In genomic region chr9:22446950-22447606, GRCh38 we compare ENCODE assay signal across 8 cellular contexts. TPM values are rescaled to one million over a fixed set of nuclear protein-coding genes. Genes with fewer than 3 reads are reported as not detected.
DNase-seq lines count a peak whose midpoint lies in the region; ATAC-seq and TF ChIP-seq lines count a peak whose summit lies in the region.

No MANE protein-coding gene starts in this region.

- H2BK20ac ChIP-seq in H9 (ENCODE audit: low read depth, low read length, poor library complexity, severe bottlenecking) = no peak overlapping the region

- CTCF ChIA-PET in activated CD4-positive, alpha-beta T cell treated with anti-CD3 and anti-CD28 coated beads, Interleukin-2, amount 10 ng/mL, durations not matched to agents 7 days and 5 days (lab: Charles Lee) = no interaction called here

- no peak overlapping the region for H2BK5ac ChIP-seq in H9 (ENCODE audit: insufficient read length, low read length)

- H2AK5ac ChIP-seq in H9 (ENCODE audit: insufficient read length, low read length) = no peak overlapping the region

- H3K23me2 ChIP-seq in H9 (ENCODE audit: insufficient read length, low read depth, low read length, poor library complexity, severe bottlenecking) = peaks cover 11% of the 10 kb centered on the region

- no peak overlapping the region for H4K91ac ChIP-seq in H9 (ENCODE audit: insufficient read length, low read depth, low read length)

- H3K9me3 ChIP-seq in H9 (ENCODE audit: control insufficient read depth, low read depth, low read length) = no peaks in the 10 kb centered on the region
- no peaks in the 10 kb centered on the region for H3K9me3 ChIP-seq in mucosa of descending colon
- H3K9me3 ChIP-seq in stomach = no peaks in the 10 kb centered on the region

- peak; percentile 96 for ATAC-seq in mucosa of descending colon

- H3K4ac ChIP-seq in H9 (ENCODE audit: low read depth, low read length) = no peak overlapping the region

- no peak overlapping the region for H3K56ac ChIP-seq in H9 (ENCODE audit: insufficient read length, low read depth, low read length)

- H3K27ac ChIP-seq in H9 (ENCODE audit: insufficient read length, low read depth, low read length) (no peak overlapping the region), stomach (peak overlapping the region; percentile 89 to 94 (median 92))

- peak overlapping the region; percentile 75 for H3K9ac ChIP-seq in H9 (ENCODE audit: extremely low read depth, insufficient read length, low read length)

- no peak overlapping the region for H2BK12ac ChIP-seq in H9 (ENCODE audit: insufficient read length, low read depth, low read length)

- H3K27ac Mint-ChIP-seq in H9 = no peak overlapping the region
- H3K27ac Mint-ChIP-seq in activated CD4-positive, alpha-beta T cell treated with anti-CD3 and anti-CD28 coated beads, Interleukin-2, amount 10 ng/mL, durations not matched to agents 7 days and 5 days = no peak overlapping the region

- no CpG with 5 or more reads among the region's 70 CpGs for WGBS in H9 (ENCODE audit: extremely low coverage, insufficient read length, low lambda C conversion rate)
- 1 to 2% (median 1%) methylated on average over 17 to 70 of the region's 70 CpGs for WGBS in stomach, 5 donors

- no peak for TF ChIP-seq EP300 in stomach (IDR thresholded peaks at IDR 0.05)

- no peaks in the 10 kb centered on the region for H4K20me1 ChIP-seq in H9 (ENCODE audit: control insufficient read depth, insufficient read depth, insufficient read length)

- no peaks in the 10 kb centered on the region for H3K36me3 ChIP-seq in mucosa of descending colon (ENCODE audit: low read depth)
- H3K36me3 ChIP-seq in stomach = no peaks in the 10 kb centered on the region

- no peaks in the 10 kb centered on the region for H3K9me3 Mint-ChIP-seq in H9
- no peaks in the 10 kb centered on the region for H3K9me3 Mint-ChIP-seq in activated CD4-positive, alpha-beta T cell treated with anti-CD3 and anti-CD28 coated beads, Interleukin-2, amount 10 ng/mL, durations not matched to agents 7 days and 5 days

- TF ChIP-seq CTCF in H9 (conservative IDR thresholded peaks at IDR 0.05) (peak; percentile 44; the same call in 2 of the 3 replicates), mucosa of descending colon (IDR thresholded peaks at IDR 0.05) (no peak), stomach (IDR thresholded peaks at IDR 0.05) (no peak)

- no peaks in the 10 kb centered on the region for H3K27me3 ChIP-seq in H9 (ENCODE audit: insufficient read depth, low read length)
- H3K27me3 ChIP-seq in stomach = peaks cover 0 to 27% (median 15%) of the 10 kb centered on the region in 3 donors

- no peak overlapping the region for H4K5ac ChIP-seq in H9 (ENCODE audit: insufficient read length, low read depth, low read length)

- peak overlapping the region; percentile 79 to 89 for H3K4me3 Mint-ChIP-seq in H9
- no peak overlapping the region for H3K4me3 Mint-ChIP-seq in activated CD4-positive, alpha-beta T cell treated with anti-CD3 and anti-CD28 coated beads, Interleukin-2, amount 10 ng/mL, durations not matched to agents 7 days and 5 days

- TF ChIP-seq POLR2A in erythroblast (IDR thresholded peaks at IDR 0.05; ENCODE audit: low read length) (no peak), stomach (IDR thresholded peaks at IDR 0.05) (no peak)

- peaks cover 0 to 10% (median 0%) of the 10 kb centered on the region in 3 experiments; a peak in 2 of 7 replicates for H3K36me3 Mint-ChIP-seq in H9 (ENCODE audit: insufficient read depth in 1 of 3, low read depth in 3 of 3)
- no peaks in the 10 kb centered on the region for H3K36me3 Mint-ChIP-seq in activated CD4-positive, alpha-beta T cell treated with anti-CD3 and anti-CD28 coated beads, Interleukin-2, amount 10 ng/mL, durations not matched to agents 7 days and 5 days (ENCODE audit: low read depth)

- no peak overlapping the region for H2AFZ ChIP-seq in H9 (ENCODE audit: low read length)

- H3K4me3 ChIP-seq in mucosa of descending colon (peak overlapping the region; percentile 40), stomach (peak overlapping the region; percentile 73 to 76 (median 75))

- H3K4me1 ChIP-seq in H9 (ENCODE audit: insufficient read depth, low read length) = no peaks in the 10 kb centered on the region
- no peaks in the 10 kb centered on the region for H3K4me1 ChIP-seq in mucosa of descending colon (ENCODE audit: low read depth)
- peaks cover 0 to 38% (median 17%) of the 10 kb centered on the region in 4 donors for H3K4me1 ChIP-seq in stomach

- no peak overlapping the region for H3T11ph ChIP-seq in H9 (ENCODE audit: low read length)

- H3K4me2 ChIP-seq in H9 (ENCODE audit: insufficient read depth, insufficient read length, low read length) = peak overlapping the region; percentile 69

- H3K79me1 ChIP-seq in H9 (ENCODE audit: insufficient read depth, low read depth, low read length, poor library complexity, severe bottlenecking) = no peaks in the 10 kb centered on the region

- H3K18ac ChIP-seq in H9 (ENCODE audit: insufficient read length, low read depth, low read length) = peak overlapping the region; percentile 51

- peak; percentile 17 for DNase-seq in DMS53 treated with DMSO at 0.1 percent for 48 hours (lab: John Stamatoyannopoulos, UW; ENCODE audit: unreplicated experiment)
- DNase-seq in H9 = peak; percentile 80
- peak; percentile 64 for DNase-seq in NCI-H146 treated with DMSO at 0.1 percent for 48 hours (lab: John Stamatoyannopoulos, UW; ENCODE audit: unreplicated experiment)
- DNase-seq in activated CD4-positive, alpha-beta T cell treated with anti-CD3 and anti-CD28 coated beads, Interleukin-2, amount 10 ng/mL, durations not matched to agents 7 days and 5 days = peak; percentile 9
- DNase-seq in erythroblast (lab: John Stamatoyannopoulos, UW) = peak; percentile 7 to 26
- peak; percentile 72 to 82 (median 72) for DNase-seq in mucosa of descending colon
- peak; percentile 69 for DNase-seq in stomach
- no peak for DNase-seq in NOMO-1 treated with DMSO at 0.1 percent for 48 hours (lab: John Stamatoyannopoulos, UW; ENCODE audit: unreplicated experiment)

- POLR2A ChIA-PET in activated CD4-positive, alpha-beta T cell treated with anti-CD3 and anti-CD28 coated beads, Interleukin-2, amount 10 ng/mL, durations not matched to agents 7 days and 5 days (lab: Charles Lee) = no interaction called here

- H3K23ac ChIP-seq in H9 (ENCODE audit: insufficient read length, low read depth, low read length) = no peak overlapping the region

- peaks cover 8% of the 10 kb centered on the region for H3K27me3 Mint-ChIP-seq in H9 (ENCODE audit: low read depth)
- H3K27me3 Mint-ChIP-seq in activated CD4-positive, alpha-beta T cell treated with anti-CD3 and anti-CD28 coated beads, Interleukin-2, amount 10 ng/mL, durations not matched to agents 7 days and 5 days = peaks cover 42% of the 10 kb centered on the region

- intact Hi-C loops in mucosa of descending colon (cut with DNase I, micrococcal nuclease) (no loop called here), stomach (cut with DNase I; ENCODE audit: low total_unique reads) (no loop called here)

- H4K8ac ChIP-seq in H9 (replicated peaks; ENCODE audit: insufficient read length, low read depth, low read length) = no peak overlapping the region

- no peak overlapping the region for H2BK15ac ChIP-seq in H9 (ENCODE audit: low read depth, low read length)

- H3K79me2 ChIP-seq in H9 (ENCODE audit: insufficient read depth, low read length) = no peaks in the 10 kb centered on the region

- peak overlapping the region; percentile 54; the same call in 1 of the 2 replicates for H3K14ac ChIP-seq in H9 (ENCODE audit: insufficient read depth, low read length)

- no peak overlapping the region for H2BK120ac ChIP-seq in H9 (ENCODE audit: low read depth, low read length, poor library complexity, severe bottlenecking)

- H3K4me1 Mint-ChIP-seq in H9 = peaks cover 15 to 17% of the 10 kb centered on the region in 2 experiments
- H3K4me1 Mint-ChIP-seq in activated CD4-positive, alpha-beta T cell treated with anti-CD3 and anti-CD28 coated beads, Interleukin-2, amount 10 ng/mL, durations not matched to agents 7 days and 5 days = peaks cover 3% of the 10 kb centered on the region

RNA-seq across cellular contexts. Expression of gene DMRTA1, which starts 0.5 kb away (rescaled TPM):
- total RNA-seq in H9 (2021) (2.5 and 2.8 TPM in 2 replicates), mucosa of descending colon (1 to 10 TPM; 1.0 to 1.3 (median 1.2) TPM), stomach (1 to 10 TPM in 4 of 5 donors, not detected in 1; 1.8 to 6.1 (median 3.2) TPM)
- not detected for total RNA-seq in activated CD4-positive, alpha-beta T cell treated with anti-CD3 and anti-CD28 coated beads, Interleukin-2, amount 10 ng/mL, durations not matched to agents 7 days and 5 days
- polyA plus RNA-seq in stomach = 1 to 10 TPM; 1.2 to 1.7 (median 1.4) TPM
